28 cellular contexts compared by ENCODE assay signal in the genomic region with DNA sequence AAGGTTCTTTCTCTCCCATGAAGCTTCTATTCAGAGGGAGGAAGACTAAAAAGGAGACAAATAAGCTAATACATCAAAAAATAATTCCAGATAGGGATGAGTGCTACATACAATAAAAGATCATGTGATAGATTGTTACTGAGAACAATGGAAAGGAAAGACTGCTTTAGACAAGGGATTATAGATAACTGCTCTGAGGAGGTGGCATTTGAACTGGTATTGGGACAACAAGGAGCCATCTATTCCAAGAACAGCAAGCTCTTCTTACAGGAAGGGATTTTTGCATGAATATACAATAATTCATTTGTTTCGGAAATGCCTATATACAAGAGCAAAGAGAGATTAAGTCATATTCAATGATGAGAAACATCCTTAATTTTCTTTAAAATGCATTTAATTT.
"Had no signal": no experiment of that assay in that cellular context is flagged by ENCODE, and none has a peak within 500 bp of the region (broad histone marks: within the 10 kb centered on the region; RNA-seq: fewer than 3 reads in every experiment).

No MANE protein-coding gene starts in this region.

- FAIRE-seq: bronchial epithelial cell, endometrium, endothelial cell of umbilical vein, frontal cortex had no signal

- DNase-seq: activated B cell treated with CpG ODN at 0.5 μM for 24 hours; activated CD4-positive, alpha-beta T cell treated with anti-CD3 and anti-CD28 coated beads for 48 hours; activated CD4-positive, alpha-beta T cell treated with anti-CD3 and anti-CD28 coated beads, Interleukin-2, amount 50 U/mL, for 1 hour; activated CD4-positive, alpha-beta T cell treated with anti-CD3 and anti-CD28 coated beads, Interleukin-2, amount 50 U/mL, for 48 hours; activated CD8-positive, alpha-beta memory T cell treated with anti-CD3 and anti-CD28 coated beads for 24 hours; activated CD8-positive, alpha-beta T cell treated with anti-CD3 and anti-CD28 coated beads for 36 hours; activated effector memory CD4-positive, alpha-beta T cell treated with Interleukin-2 at 50 U/mL for 16 hours; activated gamma-delta T cell treated with Interleukin-2 at 50 U/mL for 16 hours; activated naive CD4-positive, alpha-beta T cell treated with anti-CD3 and anti-CD28 coated beads, Interleukin-2, amount 50 U/mL, for 16 hours; activated naive CD4-positive, alpha-beta T cell treated with Interleukin-2 at 50 U/mL for 16 hours; activated T-cell treated with anti-CD3 and anti-CD28 coated beads, Interleukin-2, amount 50 U/mL, for 4 hours; amniotic stem cell; anterior cingulate cortex; brain microvascular endothelial cell; effector CD4-positive, alpha-beta T cell; head of caudate nucleus; T-helper 1 cell; T-helper 17 cell; T1000; WERI-Rb-1 had no signal

- H3K36me3 ChIP-seq: brain microvascular endothelial cell, esophagus muscularis mucosa, WERI-Rb-1 had no signal

- ATAC-seq: activated CD4-positive, CD25-positive, alpha-beta regulatory T cell treated with anti-CD3 and anti-CD28 coated beads, Interleukin-2, amount 50 U/mL, for 24 hours; activated CD8-positive, alpha-beta T cell treated with anti-CD3 and anti-CD28 coated beads for 36 hours; activated T-cell treated with anti-CD3 and anti-CD28 coated beads, Interleukin-2, amount 50 U/mL, for 4 hours; activated T-helper 17 cell treated with anti-CD3 and anti-CD28 coated beads, Interleukin-2, amount 50 U/mL, for 72 hours; T-helper 17 cell had no signal

- H3K9me3 ChIP-seq: esophagus muscularis mucosa had no signal

- H3K4me3 ChIP-seq: coronary artery, esophagus muscularis mucosa had no signal

- H3K27ac ChIP-seq: brain microvascular endothelial cell, coronary artery, esophagus muscularis mucosa, WERI-Rb-1 had no signal

- H3K4me1 ChIP-seq: esophagus muscularis mucosa had no signal

- H3K27me3 ChIP-seq: brain microvascular endothelial cell, esophagus muscularis mucosa had no signal
